ENCODE assay signal across 20 cellular contexts in genomic region chr3:17045705-17046104, GRCh38.
"Had no signal": no experiment of that assay in that cellular context is flagged by ENCODE, and none has a peak within 500 bp of the region (broad histone marks: within the 10 kb centered on the region; RNA-seq: fewer than 3 reads in every experiment).

No MANE protein-coding gene starts in this region.

- FAIRE-seq: bronchial epithelial cell, pancreas, small intestine had no signal

- DNase-seq: activated CD4-positive, alpha-beta memory T cell treated with anti-CD3 and anti-CD28 coated beads, Interleukin-2, amount 10 ng/mL, durations not matched to agents 7 days and 5 days; activated CD4-positive, alpha-beta T cell treated with anti-CD3 and anti-CD28 coated beads for 4 hours; activated naive CD4-positive, alpha-beta T cell treated with anti-CD3 and anti-CD28 coated beads, Interleukin-2, amount 10 ng/mL, durations not matched to agents 7 days and 5 days; activated T-cell treated with anti-CD3 and anti-CD28 coated beads, Interleukin-2, amount 50 U/mL, for 1 hour; effector memory CD8-positive, alpha-beta T cell; esophagus squamous epithelium; left ventricle myocardium superior; mesenchymal stem cell; naive thymus-derived CD8-positive, alpha-beta T cell; pancreas; right lobe of liver; small intestine; stimulated activated CD4-positive, alpha-beta T cell treated with anti-CD3 and anti-CD28 coated beads, Interleukin-15, amount 100 ng/mL, for 24 hours; stimulated activated CD4-positive, alpha-beta T cell treated with anti-CD3 and anti-CD28 coated beads, Interleukin-2, amount 100 ng/mL, for 48 hours; stimulated activated naive CD8-positive, alpha-beta T cell treated with anti-CD3 and anti-CD28 coated beads, Interleukin-15, amount 100 ng/mL, for 72 hours; T-cell; transverse colon had no signal

- H3K9me3 ChIP-seq: esophagus squamous epithelium, neutrophil, pancreas, right lobe of liver, suprapubic skin had no signal

- H3K27me3 ChIP-seq: esophagus squamous epithelium, neutrophil, pancreas, right lobe of liver, suprapubic skin, transverse colon had no signal

- H3K4me3 Mint-ChIP-seq: activated CD4-positive, alpha-beta memory T cell treated with anti-CD3 and anti-CD28 coated beads, Interleukin-2, amount 10 ng/mL, durations not matched to agents 7 days and 5 days; activated naive CD4-positive, alpha-beta T cell treated with anti-CD3 and anti-CD28 coated beads, Interleukin-2, amount 10 ng/mL, durations not matched to agents 7 days and 5 days; effector memory CD8-positive, alpha-beta T cell; stimulated activated naive CD8-positive, alpha-beta T cell treated with anti-CD3 and anti-CD28 coated beads, Interleukin-15, amount 100 ng/mL, for 72 hours; T-cell had no signal

- ATAC-seq: effector memory CD8-positive, alpha-beta T cell; left ventricle myocardium superior; naive thymus-derived CD8-positive, alpha-beta T cell; pancreas; right lobe of liver; T-cell had no signal

- H3K27ac ChIP-seq: esophagus squamous epithelium, neutrophil, pancreas, right lobe of liver, suprapubic skin, transverse colon had no signal

- H3K9me3 Mint-ChIP-seq: effector memory CD8-positive, alpha-beta T cell had no signal

- H3K4me3 ChIP-seq: esophagus squamous epithelium, pancreas, right lobe of liver, suprapubic skin, transverse colon had no signal

- H3K36me3 ChIP-seq: esophagus squamous epithelium, pancreas, suprapubic skin, transverse colon had no signal

- H3K27me3 Mint-ChIP-seq: activated CD4-positive, alpha-beta memory T cell treated with anti-CD3 and anti-CD28 coated beads, Interleukin-2, amount 10 ng/mL, durations not matched to agents 7 days and 5 days; activated naive CD4-positive, alpha-beta T cell treated with anti-CD3 and anti-CD28 coated beads, Interleukin-2, amount 10 ng/mL, durations not matched to agents 7 days and 5 days; effector memory CD8-positive, alpha-beta T cell; naive thymus-derived CD8-positive, alpha-beta T cell; stimulated activated naive CD8-positive, alpha-beta T cell treated with anti-CD3 and anti-CD28 coated beads, Interleukin-15, amount 100 ng/mL, for 72 hours; T-cell had no signal

- H3K27ac Mint-ChIP-seq: activated CD4-positive, alpha-beta memory T cell treated with anti-CD3 and anti-CD28 coated beads, Interleukin-2, amount 10 ng/mL, durations not matched to agents 7 days and 5 days; stimulated activated naive CD8-positive, alpha-beta T cell treated with anti-CD3 and anti-CD28 coated beads, Interleukin-15, amount 100 ng/mL, for 72 hours; T-cell had no signal

- H3K4me1 ChIP-seq: esophagus squamous epithelium, pancreas, right lobe of liver, suprapubic skin had no signal
